ENCODE assay signal across 1 cellular context in genomic region chr11:120255519-120255866, GRCh38.
TF ChIP-seq lines count a peak whose summit lies in the region.

No MANE protein-coding gene starts in this region.

TF ChIP-seq in GM23338, 12 proteins besides CTCF, POLR2A, EP300 and RAD21 (continued from another document):
- TF ChIP-seq ZNF462 (CRISPR knock-in tag; IDR thresholded peaks at IDR 0.05) (no peak), ZNF114 (CRISPR knock-in tag; IDR thresholded peaks at IDR 0.05) (no peak), CREB1 (CRISPR knock-in tag; IDR thresholded peaks at IDR 0.05; ENCODE audit: low read depth) (no peak), STAT1 (IDR thresholded peaks at IDR 0.05; ENCODE audit: unreplicated experiment) (no peak), ZNF331 (CRISPR knock-in tag; IDR thresholded peaks at IDR 0.05; ENCODE audit: low read depth) (no peak), REST (IDR thresholded peaks at IDR 0.05; ENCODE audit: unreplicated experiment) (no peak), JUNB (IDR thresholded peaks at IDR 0.05; ENCODE audit: unreplicated experiment) (no peak), ETS1 (IDR thresholded peaks at IDR 0.05) (no peak), NANOG (IDR thresholded peaks at IDR 0.05; ENCODE audit: borderline replicate concordance) (no peak)
